Comparison of ENCODE assay signal across 10 cellular contexts in genomic region chr6:15962449-15962764, GRCh38.
DNase-seq lines count a peak whose midpoint lies in the region; ATAC-seq lines count a peak whose summit lies in the region.
"Had no signal": no experiment of that assay in that cellular context is flagged by ENCODE, and none has a peak within 500 bp of the region (broad histone marks: within the 10 kb centered on the region; RNA-seq: fewer than 3 reads in every experiment).

No MANE protein-coding gene starts in this region.

- no peak overlapping the region for H3K4me3 ChIP-seq in adipocyte (ENCODE audit: low read length)
- H3K4me3 ChIP-seq: esophagus squamous epithelium had no signal

- H3K4me1 ChIP-seq in adipocyte (ENCODE audit: control insufficient read depth, insufficient read depth, low read length): peaks cover 12% of the 10 kb centered on the region

- H3K36me3 ChIP-seq in adipocyte (ENCODE audit: control insufficient read depth, insufficient read depth, low read length, severe bottlenecking): no peaks in the 10 kb centered on the region
- H3K36me3 ChIP-seq: esophagus squamous epithelium had no signal

- no peaks in the 10 kb centered on the region for H3K9me3 ChIP-seq in adipocyte (ENCODE audit: control insufficient read depth, low read length)
- H3K9me3 ChIP-seq: esophagus squamous epithelium had no signal

- DNase-seq in AG20443 (ENCODE audit: low spot score): peak; percentile 83
- DNase-seq in adipocyte (ENCODE audit: low read depth): peak; percentile 67
- peak; percentile 30 for DNase-seq in kidney glomerular epithelial cell (lab: John Stamatoyannopoulos, UW)
- DNase-seq in SK-N-DZ (ENCODE audit: low spot score): no peak
- no peak for DNase-seq in NCI-H1694 (lab: John Stamatoyannopoulos, UW)
- DNase-seq in COLO668 (lab: John Stamatoyannopoulos, UW; ENCODE audit: unreplicated experiment): no peak
- no peak for DNase-seq in NCI-H1092 treated with DMSO at 0.1 percent for 48 hours (lab: John Stamatoyannopoulos, UW)
- DNase-seq: esophagus squamous epithelium, NCI-H187 had no signal

- H3K27me3 ChIP-seq in adipocyte (replicated peaks; ENCODE audit: control insufficient read depth, insufficient read depth, low read length): no peaks in the 10 kb centered on the region
- H3K27me3 ChIP-seq: esophagus squamous epithelium had no signal

- H3K9ac ChIP-seq in adipocyte (ENCODE audit: low read length): peak overlapping the region; percentile 15

- peak; percentile 72 for ATAC-seq in GM21447 (IDR thresholded peaks at IDR 0.05; ENCODE audit: unreplicated experiment)

Comparison
In these comparisons a context has a peak if more than half of its experiments do, and no peak if none do; other contexts are left out.
1. DNase-seq: peak in AG20443 (single experiment), adipocyte (single experiment) and kidney glomerular epithelial cell (single experiment); none in SK-N-DZ (single experiment), NCI-H1694 (single experiment), COLO668 (single experiment) and NCI-H1092 treated with DMSO at 0.1 percent for 48 hours (single experiment).